In the genomic region with DNA sequence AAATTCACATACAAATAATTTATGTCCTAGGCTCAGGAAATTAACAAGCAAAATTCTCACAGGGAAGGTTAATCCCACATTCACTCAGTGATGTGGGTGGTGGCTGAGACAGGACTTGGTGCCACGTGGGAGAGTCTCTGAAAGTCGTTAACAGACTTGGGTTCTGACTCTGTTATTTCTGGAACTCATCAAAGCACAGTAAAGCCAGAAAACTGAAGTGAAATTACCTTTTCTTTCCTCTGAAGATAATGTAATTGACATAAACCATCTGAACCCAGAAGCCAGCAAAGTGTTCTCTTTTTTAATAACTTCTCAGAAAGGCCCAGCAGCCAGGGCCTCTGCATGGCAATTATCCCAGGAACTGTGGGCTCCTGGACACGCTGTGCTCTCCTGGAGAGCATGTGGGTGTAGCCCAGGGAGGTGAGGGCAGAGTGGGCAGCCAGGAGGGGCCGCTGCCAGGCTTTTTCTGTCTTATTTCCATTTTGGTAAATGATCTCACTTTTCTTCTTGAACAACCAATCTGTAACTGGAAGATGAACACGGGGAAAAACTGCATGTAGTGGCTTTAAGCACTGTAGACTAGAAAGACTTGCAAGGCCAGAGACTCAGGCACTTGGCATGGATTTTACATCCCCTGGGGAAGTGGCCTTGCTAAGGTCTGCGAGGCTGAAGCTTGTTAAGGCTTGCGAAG, we compare ENCODE assay signal across 19 cellular contexts.
DNase-seq lines count a peak whose midpoint lies in the region; ATAC-seq and TF ChIP-seq lines count a peak whose summit lies in the region.
"Had no signal": no experiment of that assay in that cellular context is flagged by ENCODE, and none has a peak within 500 bp of the region (broad histone marks: within the 10 kb centered on the region; RNA-seq: fewer than 3 reads in every experiment).

No MANE protein-coding gene starts in this region.

- DNase-seq in M059J (ENCODE audit: low read depth) (peak; percentile 15), astrocyte of the cerebellum (ENCODE audit: low read depth) (peak; percentile 13), left cardiac atrium (peak; percentile 29), superior temporal gyrus (ENCODE audit: extremely low spot score) (peak; percentile 66), NCI-H1092 (lab: John Stamatoyannopoulos, UW) (no peak), D341Med (ENCODE audit: low spot score) (no peak)
- DNase-seq in NK-92 treated with Interleukin-12 subunit alpha and Interleukin-12 subunit beta, amount 100 ng/mL, for 24 hours (lab: John Stamatoyannopoulos, UW): no peak
- DNase-seq: activated B cell treated with CpG ODN at 0.5 μM for 24 hours; COR-L47; cortex of kidney; mammary epithelial cell; NCI-H2029; NCI-H510A treated with DMSO at 0.1 percent for 48 hours; SHP77 treated with DMSO at 0.1 percent for 48 hours; stimulated activated CD4-positive, alpha-beta T cell treated with anti-CD3 and anti-CD28 coated beads, Interleukin-15, amount 100 ng/mL, for 24 hours; stomach; T-helper 2 cell had no signal

- no peak overlapping the region for H3K4me3 ChIP-seq in astrocyte of the cerebellum (ENCODE audit: low read depth, low read length)
- H3K4me3 ChIP-seq: stomach had no signal

- peak; percentile 44 to 94 for ATAC-seq in left cardiac atrium
- no peak for ATAC-seq in HG02884 (IDR thresholded peaks at IDR 0.05; ENCODE audit: unreplicated experiment)
- ATAC-seq: HepG2 had no signal

- in situ Hi-C loops in astrocyte of the cerebellum (cut with HindIII; ENCODE audit: low sequenced_read_pairs): no loop called here

- intact Hi-C loops in left cardiac atrium (cut with DNase I): no loop called here

- no peak for TF ChIP-seq CTCF in astrocyte of the cerebellum (IDR thresholded peaks at IDR 0.05; ENCODE audit: low read depth, low read length, missing control alignments)

Comparison
In these comparisons a context has a peak if more than half of its experiments do, and no peak if none do; other contexts are left out.
1. DNase-seq: peak in M059J (single experiment), astrocyte of the cerebellum (single experiment), left cardiac atrium (single experiment) and superior temporal gyrus (single experiment); none in NK-92 treated with Interleukin-12 subunit alpha and Interleukin-12 subunit beta, amount 100 ng/mL, for 24 hours (single experiment), NCI-H1092 (single experiment) and D341Med (single experiment).